Comparison of ENCODE assay signal across 8 cellular contexts in the genomic region with DNA sequence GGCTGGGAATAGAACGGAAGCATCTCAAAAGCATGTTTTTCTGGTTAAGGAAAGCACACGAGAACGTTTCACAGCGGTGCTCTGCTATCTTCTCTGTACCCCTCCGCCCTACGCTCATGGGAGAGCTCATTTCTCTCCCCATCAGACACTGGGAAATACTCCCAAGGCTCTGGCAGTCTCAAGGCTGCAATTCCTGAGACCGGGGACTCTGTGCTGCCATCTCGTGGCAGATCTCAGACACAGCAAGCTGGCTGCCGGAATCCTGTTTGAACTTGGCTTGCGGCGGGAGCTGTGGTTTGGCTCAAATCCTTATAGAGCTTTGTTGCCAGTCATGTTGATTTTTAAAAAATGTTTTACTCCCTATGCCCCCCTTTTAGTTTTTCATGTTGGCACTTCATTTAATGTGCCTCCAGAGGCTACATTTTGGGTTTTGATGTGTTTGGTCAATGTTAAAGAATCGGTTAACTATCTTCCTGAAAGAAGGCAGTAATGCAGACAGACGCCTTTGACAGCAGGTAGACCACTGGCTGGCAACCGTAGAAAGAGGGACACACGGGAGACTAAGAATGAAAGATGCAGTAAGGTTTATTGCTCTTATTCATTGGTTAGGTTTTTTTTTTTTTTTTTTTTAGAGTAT. TPM values are rescaled to one million over a fixed set of nuclear protein-coding genes. Genes with fewer than 3 reads are reported as not detected.
A peak's percentile ranks its signal among the peaks of the same experiment; 100 is the strongest.
DNase-seq lines count a peak whose midpoint lies in the region; ATAC-seq and TF ChIP-seq lines count a peak whose summit lies in the region.

No MANE protein-coding gene starts in this region.

- H3K4me2 ChIP-seq in PC-9 (no peak overlapping the region), neural progenitor cell (no peak overlapping the region)

- intact Hi-C loops in Caco-2 (cut with micrococcal nuclease; ENCODE audit: unreplicated experiment): loop anchor here (1.0 to 2.0 kb wide), 5 partner anchors 176 to 748 kb away; no protein-coding TSS in a partner anchor
- intact Hi-C loops in PC-9 (cut with micrococcal nuclease; ENCODE audit: unreplicated experiment): loop anchor here (1.0 to 5.0 kb wide), 4 partner anchors 176 to 748 kb away; no protein-coding TSS in a partner anchor
- intact Hi-C loops in stomach (cut with DNase I; ENCODE audit: low total_unique reads): no loop called here

- peak; percentile 64 to 75 for DNase-seq in Caco-2
- DNase-seq in Jurkat, Clone E6-1 (ENCODE audit: low read depth, low spot score): peak; percentile 65
- DNase-seq in PC-9: peak; percentile 59 to 77
- peak; percentile 47 to 64 for DNase-seq in activated T-cell treated with anti-CD3 and anti-CD28 coated beads, Interleukin-2, amount 50 U/mL, for 72 hours
- DNase-seq in fibroblast of the aortic adventitia (ENCODE audit: low read depth): peak; percentile 97
- DNase-seq in neural progenitor cell (ENCODE audit: low spot score): peak; percentile 81
- peak; percentile 84 for DNase-seq in stomach

- CTCF ChIA-PET in Caco-2 (lab: Charles Lee): interaction anchor here (0.6 to 1.5 kb wide), 15 partner anchors 11 to 750 kb away, joined by 3 to 13 read pairs (median 3); a partner anchor contains a TSS
- CTCF ChIA-PET in PC-9 (lab: Charles Lee): interaction anchor here (0.5 to 1.4 kb wide), 8 partner anchors 9 to 1654 kb away, joined by 3 to 10 read pairs (median 4); no protein-coding TSS in a partner anchor

- no peaks in the 10 kb centered on the region for H3K36me3 ChIP-seq in Caco-2 (ENCODE audit: control insufficient read depth, insufficient read depth, low read length)
- H3K36me3 ChIP-seq in PC-9 (ENCODE audit: low read depth): no peaks in the 10 kb centered on the region
- H3K36me3 ChIP-seq in neural progenitor cell: no peaks in the 10 kb centered on the region
- peaks cover 0 to 5% (median under 1%) of the 10 kb centered on the region in 4 donors for H3K36me3 ChIP-seq in stomach

- no peak for TF ChIP-seq EP300 in stomach (IDR thresholded peaks at IDR 0.05)

- H3K27me3 ChIP-seq in Caco-2 (replicated peaks; ENCODE audit: control insufficient read depth, insufficient read depth, low read length) (no peaks in the 10 kb centered on the region), PC-9 (ENCODE audit: insufficient read depth, low read depth) (0 out of 2 replicates have a peak, but pooled peaks cover 9% of the 10 kb centered on the region), neural progenitor cell (no peaks in the 10 kb centered on the region), stomach (no peaks in the 10 kb centered on the region)

- H3K27ac ChIP-seq in PC-9: no peak overlapping the region
- H3K27ac ChIP-seq in neural progenitor cell: no peak overlapping the region
- peak overlapping the region in 4 of 5 donors; percentile 5 to 69 (median 51) for H3K27ac ChIP-seq in stomach

- H3K27ac Mint-ChIP-seq in Caco-2 (ENCODE audit: unreplicated experiment) (no peak overlapping the region), neural progenitor cell (no peak overlapping the region)
- H3K27ac Mint-ChIP-seq in activated T-cell treated with anti-CD3 and anti-CD28 coated beads, Interleukin-2, amount 50 U/mL, for 72 hours: no peak overlapping the region

- no peaks in the 10 kb centered on the region for H3K4me1 ChIP-seq in Caco-2
- H3K4me1 ChIP-seq in PC-9 (replicated peaks; ENCODE audit: insufficient read depth): no peaks in the 10 kb centered on the region
- H3K4me1 ChIP-seq in neural progenitor cell: peaks cover 16% of the 10 kb centered on the region
- H3K4me1 ChIP-seq in stomach: peaks cover 0 to 20% (median 8%) of the 10 kb centered on the region in 4 donors

- H3K9me3 Mint-ChIP-seq in Caco-2 (ENCODE audit: unreplicated experiment) (no peaks in the 10 kb centered on the region), neural progenitor cell (no peaks in the 10 kb centered on the region)
- no peaks in the 10 kb centered on the region for H3K9me3 Mint-ChIP-seq in activated T-cell treated with anti-CD3 and anti-CD28 coated beads, Interleukin-2, amount 50 U/mL, for 72 hours

- ATAC-seq in GM21367 (IDR thresholded peaks at IDR 0.05; ENCODE audit: unreplicated experiment): peak; percentile 81
- ATAC-seq in activated T-cell treated with anti-CD3 and anti-CD28 coated beads, Interleukin-2, amount 50 U/mL, for 72 hours (replicated peaks in 1 of 2): peak in 1 of 2 donors; percentile 33

- no peak for TF ChIP-seq POLR2A in stomach (IDR thresholded peaks at IDR 0.05)

- no peaks in the 10 kb centered on the region for H3F3A ChIP-seq in PC-9 (ENCODE audit: insufficient read depth, low read depth)
- H3F3A ChIP-seq in neural progenitor cell (ENCODE audit: low read depth): no peaks in the 10 kb centered on the region

- H3K9ac ChIP-seq in neural progenitor cell: no peak overlapping the region

- no peak overlapping the region for H3K4me3 Mint-ChIP-seq in Caco-2 (ENCODE audit: unreplicated experiment)
- no peak overlapping the region for H3K4me3 Mint-ChIP-seq in activated T-cell treated with anti-CD3 and anti-CD28 coated beads, Interleukin-2, amount 50 U/mL, for 72 hours
- no peak overlapping the region for H3K4me3 Mint-ChIP-seq in neural progenitor cell

- POLR2A ChIA-PET in Caco-2 (lab: Charles Lee): no interaction called here
- POLR2A ChIA-PET in PC-9 (lab: Charles Lee; ENCODE audit: unreplicated experiment): interaction anchor here (0.8 kb wide), 1 partner anchor 1161 kb away, joined by 4 read pairs; no protein-coding TSS in a partner anchor

- peak; percentile 81 to 95 for TF ChIP-seq CTCF in Caco-2 (IDR thresholded peaks at IDR 0.05; ENCODE audit: insufficient read depth in 1 of 2, low read depth in 1 of 2, low read length in 1 of 2, severe bottlenecking in 1 of 2, unreplicated experiment in 1 of 2)
- TF ChIP-seq CTCF in PC-9 (conservative IDR thresholded peaks at IDR 0.05): peak; percentile 98
- TF ChIP-seq CTCF in fibroblast of the aortic adventitia (IDR thresholded peaks at IDR 0.05; ENCODE audit: insufficient read depth, low read length): peak; percentile 98
- TF ChIP-seq CTCF in neural progenitor cell (IDR thresholded peaks at IDR 0.05): peak; percentile 98
- TF ChIP-seq CTCF in stomach (IDR thresholded peaks at IDR 0.05): peak in 5 of 7 experiments; percentile 71 to 97 (median 92)

- WGBS in stomach, 5 donors: 14 to 18% (median 16%) methylated on average over 15 of the region's 15 CpGs

- no peaks in the 10 kb centered on the region for H3K9me3 ChIP-seq in Caco-2
- no peaks in the 10 kb centered on the region for H3K9me3 ChIP-seq in PC-9 (ENCODE audit: insufficient read depth, low read depth)
- H3K9me3 ChIP-seq in neural progenitor cell (ENCODE audit: low read depth): no peaks in the 10 kb centered on the region
- no peaks in the 10 kb centered on the region for H3K9me3 ChIP-seq in stomach

- H3K27me3 Mint-ChIP-seq in Caco-2 (ENCODE audit: insufficient read depth, unreplicated experiment): peaks cover 21% of the 10 kb centered on the region
- peaks cover 28% of the 10 kb centered on the region for H3K27me3 Mint-ChIP-seq in activated T-cell treated with anti-CD3 and anti-CD28 coated beads, Interleukin-2, amount 50 U/mL, for 72 hours (ENCODE audit: low read depth)
- peaks cover 2% of the 10 kb centered on the region for H3K27me3 Mint-ChIP-seq in neural progenitor cell (ENCODE audit: insufficient read depth, low read depth)

- H4K20me1 ChIP-seq in PC-9 (ENCODE audit: insufficient read depth): no peaks in the 10 kb centered on the region
- H4K20me1 ChIP-seq in neural progenitor cell (ENCODE audit: low read depth): no peaks in the 10 kb centered on the region

- no TSS peak for BruUV-seq in Caco-2 (replicated peaks; lab: Mats Ljungman, UMichigan)
- no TSS peak for BruUV-seq in PC-9 (replicated peaks; lab: Mats Ljungman, UMichigan)

- H3K36me3 Mint-ChIP-seq in Caco-2 (ENCODE audit: insufficient read depth, unreplicated experiment) (no peaks in the 10 kb centered on the region), neural progenitor cell (no peaks in the 10 kb centered on the region)
- H3K36me3 Mint-ChIP-seq in activated T-cell treated with anti-CD3 and anti-CD28 coated beads, Interleukin-2, amount 50 U/mL, for 72 hours (ENCODE audit: insufficient read depth in 2 of 2): no peaks in the 10 kb centered on the region

- no peak overlapping the region for H3K4me3 ChIP-seq in Caco-2 (ENCODE audit: low read depth, low read length)
- no peak overlapping the region for H3K4me3 ChIP-seq in Jurkat, Clone E6-1 (ENCODE audit: low read length)
- no peak overlapping the region for H3K4me3 ChIP-seq in PC-9
- H3K4me3 ChIP-seq in fibroblast of the aortic adventitia (ENCODE audit: low read depth, low read length): peak overlapping the region; percentile 43
- H3K4me3 ChIP-seq in neural progenitor cell: no peak overlapping the region
- H3K4me3 ChIP-seq in stomach: peak overlapping the region in 2 of 4 donors; percentile 28 to 29

- no peaks in the 10 kb centered on the region for H3K9me2 ChIP-seq in PC-9 (ENCODE audit: insufficient read depth)

- H3K79me2 ChIP-seq in PC-9 (ENCODE audit: low read depth): no peaks in the 10 kb centered on the region
- no peaks in the 10 kb centered on the region for H3K79me2 ChIP-seq in neural progenitor cell (ENCODE audit: low read depth)

- no peak overlapping the region for H2AFZ ChIP-seq in PC-9
- H2AFZ ChIP-seq in neural progenitor cell (replicated peaks): no peak overlapping the region

- no peaks in the 10 kb centered on the region for H3K4me1 Mint-ChIP-seq in Caco-2 (ENCODE audit: low read depth, unreplicated experiment)
- no peaks in the 10 kb centered on the region for H3K4me1 Mint-ChIP-seq in activated T-cell treated with anti-CD3 and anti-CD28 coated beads, Interleukin-2, amount 50 U/mL, for 72 hours (ENCODE audit: low read depth)
- peaks cover 10% of the 10 kb centered on the region for H3K4me1 Mint-ChIP-seq in neural progenitor cell

RNA-seq across cellular contexts. Expression of a gene that starts 27.6 kb away (rescaled TPM):
- total RNA-seq in Caco-2 (2022) (not detected in 2 replicates), PC-9 (2021) (0.33 and 0.50 TPM in 2 replicates), fibroblast of the aortic adventitia (ENCODE audit: low replicate concordance) (45.4 and 157 TPM in 2 replicates), neural progenitor cell (ENCODE audit: low replicate concordance) (0.74 and 1.2 TPM in 2 replicates), stomach (1 to 10 TPM in 4 of 5 donors, not detected in 1; 4.6 to 9.5 (median 6.6) TPM)
- not detected for polyA plus RNA-seq in Jurkat, Clone E6-1 (2012; ENCODE audit: insufficient read depth, insufficient read length)
- under 1 TPM in 1 of 2 donors, not detected in 1; 0.35 TPM for total RNA-seq in activated T-cell treated with anti-CD3 and anti-CD28 coated beads, Interleukin-2, amount 50 U/mL, for 72 hours
- polyA plus RNA-seq in stomach: 1 to 10 TPM; 1.9 to 3.4 (median 2.2) TPM

Comparison
In these comparisons a context has a peak if more than half of its experiments do, and no peak if none do; other contexts are left out.
1. H3K27ac ChIP-seq: peak in stomach (4 of 5); none in PC-9 (single experiment) and neural progenitor cell (single experiment).
2. Peak in every context shown above with its lines, with median percentiles within 50 percentile points of each other: DNase-seq and CTCF ChIP-seq.